ENCODE assay signal across 16 cellular contexts in the genomic region with DNA sequence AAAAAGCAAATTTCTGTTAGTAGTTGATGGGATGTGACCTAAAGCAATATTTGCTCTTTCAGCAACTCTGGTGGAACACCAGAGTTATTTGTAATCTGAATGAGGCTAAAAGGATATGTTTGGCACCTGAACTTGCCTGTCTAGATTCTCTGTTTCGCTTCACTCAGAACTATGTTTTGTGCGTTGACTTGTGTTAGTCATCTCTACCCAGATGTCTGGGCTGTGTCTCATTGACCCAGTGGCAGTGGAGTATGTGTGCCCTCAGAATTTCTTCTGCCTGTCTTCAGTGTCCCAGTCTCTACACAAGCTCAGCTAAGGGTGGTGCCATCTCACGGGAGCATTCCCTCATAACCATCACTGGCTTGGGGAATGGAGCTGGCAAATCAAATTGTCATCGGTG. TPM values are rescaled to one million over a fixed set of nuclear protein-coding genes. Genes with fewer than 3 reads are reported as not detected.
DNase-seq lines count a peak whose midpoint lies in the region; ATAC-seq and TF ChIP-seq lines count a peak whose summit lies in the region.
"Had no signal": no experiment of that assay in that cellular context is flagged by ENCODE, and none has a peak within 500 bp of the region (broad histone marks: within the 10 kb centered on the region; RNA-seq: fewer than 3 reads in every experiment).

No MANE protein-coding gene starts in this region.

- no peaks in the 10 kb centered on the region for H3K36me3 ChIP-seq in GM23338 (ENCODE audit: insufficient read depth)
- H3K36me3 ChIP-seq: prostate gland, vagina had no signal

- H3K27ac Mint-ChIP-seq in activated T-helper 2 cell treated with anti-CD3 and anti-CD28 coated beads, Interferon-gamma antibody, Interleukin-2, Interleukin-4, amounts not matched to agents 10 μg/mL and 5 μg/mL and 100 μg/mL, durations not matched to agents 14 hours and 24 hours and 36 hours, result peak overlapping the region; percentile 43
- H3K27ac Mint-ChIP-seq in GM23338, result no peak overlapping the region
- H3K27ac Mint-ChIP-seq: naive thymus-derived CD4-positive, alpha-beta T cell had no signal

- no peak overlapping the region for H3K4me3 Mint-ChIP-seq in activated T-helper 2 cell treated with anti-CD3 and anti-CD28 coated beads, Interferon-gamma antibody, Interleukin-2, Interleukin-4, amounts not matched to agents 10 μg/mL and 5 μg/mL and 100 μg/mL, durations not matched to agents 14 hours and 24 hours and 36 hours (ENCODE audit: low read depth)
- H3K4me3 Mint-ChIP-seq in GM23338, result no peak overlapping the region
- H3K4me3 Mint-ChIP-seq: naive thymus-derived CD4-positive, alpha-beta T cell had no signal

- DNase-seq in GM12864 (ENCODE audit: low read depth), result peak; percentile 33
- DNase-seq in activated T-helper 2 cell treated with anti-CD3 and anti-CD28 coated beads, Interferon-gamma antibody, Interleukin-2, Interleukin-4, amounts not matched to agents 10 μg/mL and 5 μg/mL and 100 μg/mL, durations not matched to agents 14 hours and 24 hours and 36 hours (ENCODE audit: low spot score), result no peak
- no peak for DNase-seq in SIG-M5 (lab: John Stamatoyannopoulos, UW)
- no peak for DNase-seq in head of caudate nucleus
- no peak for DNase-seq in SW480 (ENCODE audit: low spot score)
- no peak for DNase-seq in GM23338 (ENCODE audit: low spot score)
- DNase-seq: activated naive CD4-positive, alpha-beta T cell; AML-193; IMR-90; naive thymus-derived CD4-positive, alpha-beta T cell; NCI-H1092 had no signal

- H3K27ac ChIP-seq in GM23338 (ENCODE audit: low read depth), result no peak overlapping the region
- H3K27ac ChIP-seq: prostate gland, vagina had no signal

- ATAC-seq in GM18868 (IDR thresholded peaks at IDR 0.05; ENCODE audit: unreplicated experiment), result peak; percentile 83
- peak; percentile 52 for ATAC-seq in HG03095 (IDR thresholded peaks at IDR 0.05; ENCODE audit: unreplicated experiment)
- ATAC-seq in GM23338, result no peak
- ATAC-seq: left lobe of liver; naive thymus-derived CD4-positive, alpha-beta T cell had no signal

- TF ChIP-seq CTCF in GM12864 (IDR thresholded peaks at IDR 0.05; ENCODE audit: low read depth, low read length, missing control alignments), result no peak
- TF ChIP-seq CTCF in GM23338 (conservative IDR thresholded peaks at IDR 0.05; ENCODE audit: low read depth in 2 of 2), result no peak

- H2AFZ ChIP-seq in GM23338, result no peak overlapping the region

- peaks cover 7% of the 10 kb centered on the region for H3K4me1 Mint-ChIP-seq in activated T-helper 2 cell treated with anti-CD3 and anti-CD28 coated beads, Interferon-gamma antibody, Interleukin-2, Interleukin-4, amounts not matched to agents 10 μg/mL and 5 μg/mL and 100 μg/mL, durations not matched to agents 14 hours and 24 hours and 36 hours (ENCODE audit: low read depth)
- H3K4me1 Mint-ChIP-seq in GM23338, result peaks cover 13% of the 10 kb centered on the region

- peaks cover 6% of the 10 kb centered on the region; the same call in 1 of the 2 replicates for H3K9me2 ChIP-seq in GM23338 (ENCODE audit: insufficient read depth)

- intact Hi-C loops in activated T-helper 2 cell treated with anti-CD3 and anti-CD28 coated beads, Interferon-gamma antibody, Interleukin-2, Interleukin-4, amounts not matched to agents 10 μg/mL and 5 μg/mL and 100 μg/mL, durations not matched to agents 14 hours and 24 hours and 36 hours (cut with micrococcal nuclease), result loop anchor here (1.0 to 5.0 kb wide), 2 partner anchors 29 to 39 kb away; no protein-coding TSS in a partner anchor
- intact Hi-C loops in head of caudate nucleus (cut with DNase I), result no loop called here

- no peaks in the 10 kb centered on the region for H3K27me3 ChIP-seq in GM23338 (ENCODE audit: insufficient read depth)
- H3K27me3 ChIP-seq: vagina had no signal

- H3F3A ChIP-seq in GM23338 (replicated peaks; ENCODE audit: low read depth), result no peaks in the 10 kb centered on the region

- H4K20me1 ChIP-seq in GM23338 (replicated peaks; ENCODE audit: insufficient read depth), result peaks cover 8% of the 10 kb centered on the region

- H3K4me3 ChIP-seq in GM12864 (ENCODE audit: low read depth, low read length), result no peak overlapping the region
- H3K4me3 ChIP-seq in GM23338, result no peak overlapping the region
- H3K4me3 ChIP-seq: prostate gland, vagina had no signal

- H3K79me2 ChIP-seq in GM23338 (replicated peaks; ENCODE audit: insufficient read depth), result peaks cover 10% of the 10 kb centered on the region; the same call in 1 of the 2 replicates

- 0 out of 2 replicates have a peak, but pooled peaks cover 8% of the 10 kb centered on the region for H3K4me1 ChIP-seq in GM23338 (ENCODE audit: insufficient read depth)
- H3K4me1 ChIP-seq: prostate gland, vagina had no signal

- no peak overlapping the region for H3K4me2 ChIP-seq in GM23338

- no peaks in the 10 kb centered on the region for H3K9me3 Mint-ChIP-seq in activated T-helper 2 cell treated with anti-CD3 and anti-CD28 coated beads, Interferon-gamma antibody, Interleukin-2, Interleukin-4, amounts not matched to agents 10 μg/mL and 5 μg/mL and 100 μg/mL, durations not matched to agents 14 hours and 24 hours and 36 hours
- H3K9me3 Mint-ChIP-seq in GM23338, result no peaks in the 10 kb centered on the region
- H3K9me3 Mint-ChIP-seq: naive thymus-derived CD4-positive, alpha-beta T cell had no signal

- no peaks in the 10 kb centered on the region for H3K27me3 Mint-ChIP-seq in activated T-helper 2 cell treated with anti-CD3 and anti-CD28 coated beads, Interferon-gamma antibody, Interleukin-2, Interleukin-4, amounts not matched to agents 10 μg/mL and 5 μg/mL and 100 μg/mL, durations not matched to agents 14 hours and 24 hours and 36 hours (ENCODE audit: low read depth)
- H3K27me3 Mint-ChIP-seq in GM23338 (ENCODE audit: insufficient read depth, low read depth, poor library complexity), result peaks cover 4% of the 10 kb centered on the region

- H3K36me3 Mint-ChIP-seq in activated T-helper 2 cell treated with anti-CD3 and anti-CD28 coated beads, Interferon-gamma antibody, Interleukin-2, Interleukin-4, amounts not matched to agents 10 μg/mL and 5 μg/mL and 100 μg/mL, durations not matched to agents 14 hours and 24 hours and 36 hours (ENCODE audit: low read depth), result peaks cover 3% of the 10 kb centered on the region
- H3K36me3 Mint-ChIP-seq in GM23338 (ENCODE audit: low read depth), result no peaks in the 10 kb centered on the region; the same call in none of the 3 replicates
- H3K36me3 Mint-ChIP-seq: naive thymus-derived CD4-positive, alpha-beta T cell had no signal

TF ChIP-seq in GM23338, 12 proteins besides CTCF, POLR2A, EP300 and RAD21 (continues in another document):
- TF ChIP-seq ZNF114 (CRISPR knock-in tag; IDR thresholded peaks at IDR 0.05) (no peak), ZNF331 (CRISPR knock-in tag; IDR thresholded peaks at IDR 0.05; ENCODE audit: low read depth) (no peak), NANOG (IDR thresholded peaks at IDR 0.05; ENCODE audit: borderline replicate concordance) (no peak), STAT1 (IDR thresholded peaks at IDR 0.05; ENCODE audit: unreplicated experiment) (no peak), EZH2phosphoT487 (IDR thresholded peaks at IDR 0.05; ENCODE audit: unreplicated experiment) (no peak)
- TF ChIP-seq, protein P1, sequence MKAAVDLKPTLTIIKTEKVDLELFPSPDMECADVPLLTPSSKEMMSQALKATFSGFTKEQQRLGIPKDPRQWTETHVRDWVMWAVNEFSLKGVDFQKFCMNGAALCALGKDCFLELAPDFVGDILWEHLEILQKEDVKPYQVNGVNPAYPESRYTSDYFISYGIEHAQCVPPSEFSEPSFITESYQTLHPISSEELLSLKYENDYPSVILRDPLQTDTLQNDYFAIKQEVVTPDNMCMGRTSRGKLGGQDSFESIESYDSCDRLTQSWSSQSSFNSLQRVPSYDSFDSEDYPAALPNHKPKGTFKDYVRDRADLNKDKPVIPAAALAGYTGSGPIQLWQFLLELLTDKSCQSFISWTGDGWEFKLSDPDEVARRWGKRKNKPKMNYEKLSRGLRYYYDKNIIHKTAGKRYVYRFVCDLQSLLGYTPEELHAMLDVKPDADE (IDR thresholded peaks at IDR 0.05), result no peak
- TF ChIP-seq, protein P2, sequence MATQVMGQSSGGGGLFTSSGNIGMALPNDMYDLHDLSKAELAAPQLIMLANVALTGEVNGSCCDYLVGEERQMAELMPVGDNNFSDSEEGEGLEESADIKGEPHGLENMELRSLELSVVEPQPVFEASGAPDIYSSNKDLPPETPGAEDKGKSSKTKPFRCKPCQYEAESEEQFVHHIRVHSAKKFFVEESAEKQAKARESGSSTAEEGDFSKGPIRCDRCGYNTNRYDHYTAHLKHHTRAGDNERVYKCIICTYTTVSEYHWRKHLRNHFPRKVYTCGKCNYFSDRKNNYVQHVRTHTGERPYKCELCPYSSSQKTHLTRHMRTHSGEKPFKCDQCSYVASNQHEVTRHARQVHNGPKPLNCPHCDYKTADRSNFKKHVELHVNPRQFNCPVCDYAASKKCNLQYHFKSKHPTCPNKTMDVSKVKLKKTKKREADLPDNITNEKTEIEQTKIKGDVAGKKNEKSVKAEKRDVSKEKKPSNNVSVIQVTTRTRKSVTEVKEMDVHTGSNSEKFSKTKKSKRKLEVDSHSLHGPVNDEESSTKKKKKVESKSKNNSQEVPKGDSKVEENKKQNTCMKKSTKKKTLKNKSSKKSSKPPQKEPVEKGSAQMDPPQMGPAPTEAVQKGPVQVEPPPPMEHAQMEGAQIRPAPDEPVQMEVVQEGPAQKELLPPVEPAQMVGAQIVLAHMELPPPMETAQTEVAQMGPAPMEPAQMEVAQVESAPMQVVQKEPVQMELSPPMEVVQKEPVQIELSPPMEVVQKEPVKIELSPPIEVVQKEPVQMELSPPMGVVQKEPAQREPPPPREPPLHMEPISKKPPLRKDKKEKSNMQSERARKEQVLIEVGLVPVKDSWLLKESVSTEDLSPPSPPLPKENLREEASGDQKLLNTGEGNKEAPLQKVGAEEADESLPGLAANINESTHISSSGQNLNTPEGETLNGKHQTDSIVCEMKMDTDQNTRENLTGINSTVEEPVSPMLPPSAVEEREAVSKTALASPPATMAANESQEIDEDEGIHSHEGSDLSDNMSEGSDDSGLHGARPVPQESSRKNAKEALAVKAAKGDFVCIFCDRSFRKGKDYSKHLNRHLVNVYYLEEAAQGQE (IDR thresholded peaks at IDR 0.05; ENCODE audit: unreplicated experiment), result no peak

RNA-seq across cellular contexts. Expression of gene KCNK1, which starts 13.9 kb away (rescaled TPM):
- 5.4 and 6.1 TPM in 2 replicates for total RNA-seq in activated T-helper 2 cell treated with anti-CD3 and anti-CD28 coated beads, Interferon-gamma antibody, Interleukin-2, Interleukin-4, amounts not matched to agents 10 μg/mL and 5 μg/mL and 100 μg/mL, durations not matched to agents 14 hours and 24 hours and 36 hours
- total RNA-seq in GM23338 (2014; rRNA removed; shearing (Covaris generic)), result 11.8 and 12.7 TPM in 2 replicates
- polyA plus RNA-seq in GM23338 (2016; fragmentation: Nextera tagmentation; extraction: Ambion mirVana), result 10.1 and 12.1 TPM in 2 replicates
- polyA plus RNA-seq: naive thymus-derived CD4-positive, alpha-beta T cell had no signal
